In the genomic region with DNA sequence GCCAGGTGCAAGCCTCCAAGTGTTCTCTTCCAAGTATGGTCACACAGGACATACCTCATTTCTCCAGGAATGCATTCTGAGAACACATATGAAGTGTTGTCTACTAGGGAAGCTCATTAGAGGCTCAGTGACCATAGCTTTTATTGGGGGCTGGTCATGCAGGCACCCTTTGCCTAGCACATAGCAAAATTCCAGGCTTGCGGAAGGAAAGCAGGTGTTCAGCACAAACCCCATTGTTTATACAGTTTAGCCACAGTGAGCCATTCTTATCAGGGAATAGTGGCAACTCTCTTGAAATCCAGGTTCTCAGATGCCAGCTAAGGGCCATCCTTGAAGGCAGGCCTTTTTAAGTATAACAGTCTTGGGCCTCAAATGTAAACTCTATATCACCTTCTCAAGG, we compare ENCODE assay signal across 1 cellular context.
TF ChIP-seq lines count a peak whose summit lies in the region.

No MANE protein-coding gene starts in this region.

TF ChIP-seq in GM23338, 12 proteins besides CTCF, POLR2A, EP300 and RAD21 (continued from another document):
- TF ChIP-seq, protein P1, sequence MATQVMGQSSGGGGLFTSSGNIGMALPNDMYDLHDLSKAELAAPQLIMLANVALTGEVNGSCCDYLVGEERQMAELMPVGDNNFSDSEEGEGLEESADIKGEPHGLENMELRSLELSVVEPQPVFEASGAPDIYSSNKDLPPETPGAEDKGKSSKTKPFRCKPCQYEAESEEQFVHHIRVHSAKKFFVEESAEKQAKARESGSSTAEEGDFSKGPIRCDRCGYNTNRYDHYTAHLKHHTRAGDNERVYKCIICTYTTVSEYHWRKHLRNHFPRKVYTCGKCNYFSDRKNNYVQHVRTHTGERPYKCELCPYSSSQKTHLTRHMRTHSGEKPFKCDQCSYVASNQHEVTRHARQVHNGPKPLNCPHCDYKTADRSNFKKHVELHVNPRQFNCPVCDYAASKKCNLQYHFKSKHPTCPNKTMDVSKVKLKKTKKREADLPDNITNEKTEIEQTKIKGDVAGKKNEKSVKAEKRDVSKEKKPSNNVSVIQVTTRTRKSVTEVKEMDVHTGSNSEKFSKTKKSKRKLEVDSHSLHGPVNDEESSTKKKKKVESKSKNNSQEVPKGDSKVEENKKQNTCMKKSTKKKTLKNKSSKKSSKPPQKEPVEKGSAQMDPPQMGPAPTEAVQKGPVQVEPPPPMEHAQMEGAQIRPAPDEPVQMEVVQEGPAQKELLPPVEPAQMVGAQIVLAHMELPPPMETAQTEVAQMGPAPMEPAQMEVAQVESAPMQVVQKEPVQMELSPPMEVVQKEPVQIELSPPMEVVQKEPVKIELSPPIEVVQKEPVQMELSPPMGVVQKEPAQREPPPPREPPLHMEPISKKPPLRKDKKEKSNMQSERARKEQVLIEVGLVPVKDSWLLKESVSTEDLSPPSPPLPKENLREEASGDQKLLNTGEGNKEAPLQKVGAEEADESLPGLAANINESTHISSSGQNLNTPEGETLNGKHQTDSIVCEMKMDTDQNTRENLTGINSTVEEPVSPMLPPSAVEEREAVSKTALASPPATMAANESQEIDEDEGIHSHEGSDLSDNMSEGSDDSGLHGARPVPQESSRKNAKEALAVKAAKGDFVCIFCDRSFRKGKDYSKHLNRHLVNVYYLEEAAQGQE (IDR thresholded peaks at IDR 0.05; ENCODE audit: unreplicated experiment), result no peak
- TF ChIP-seq EZH2phosphoT487 (IDR thresholded peaks at IDR 0.05; ENCODE audit: unreplicated experiment), result no peak
- no peak for TF ChIP-seq ZNF462 (CRISPR knock-in tag; IDR thresholded peaks at IDR 0.05)
- TF ChIP-seq EZH2 (IDR thresholded peaks at IDR 0.05; ENCODE audit: low read depth, unreplicated experiment), result no peak
- no peak for TF ChIP-seq STAT1 (IDR thresholded peaks at IDR 0.05; ENCODE audit: unreplicated experiment)
- TF ChIP-seq NANOG (IDR thresholded peaks at IDR 0.05; ENCODE audit: borderline replicate concordance), result no peak
- TF ChIP-seq POLR2AphosphoS5 (IDR thresholded peaks at IDR 0.05; ENCODE audit: low read depth), result no peak
- TF ChIP-seq ZNF331 (CRISPR knock-in tag; IDR thresholded peaks at IDR 0.05; ENCODE audit: low read depth), result no peak
- TF ChIP-seq CREB1 (CRISPR knock-in tag; IDR thresholded peaks at IDR 0.05; ENCODE audit: low read depth), result no peak
- TF ChIP-seq ZNF114 (CRISPR knock-in tag; IDR thresholded peaks at IDR 0.05), result no peak
